ENCODE assay signal across 14 cellular contexts in the genomic region with DNA sequence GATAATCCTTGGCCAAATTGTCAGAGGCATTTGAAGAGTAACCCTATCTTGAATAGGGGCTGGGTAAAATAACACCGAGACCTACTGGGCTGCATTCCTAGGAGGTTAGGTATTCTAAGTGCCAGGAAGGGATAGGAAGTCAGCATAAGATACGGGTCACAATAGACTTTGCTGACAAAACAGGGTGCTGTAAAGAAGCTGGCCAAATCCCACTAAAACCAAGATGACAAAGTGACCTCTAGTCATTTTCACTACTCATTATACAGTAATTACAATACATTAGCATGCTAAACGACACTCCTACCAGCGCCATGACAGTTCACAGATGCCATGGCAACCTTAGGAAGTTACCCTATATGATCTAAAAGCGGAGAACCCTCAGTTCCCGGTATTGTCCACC. TPM values are rescaled to one million over a fixed set of nuclear protein-coding genes. Genes with fewer than 3 reads are reported as not detected.
DNase-seq lines count a peak whose midpoint lies in the region; ATAC-seq, FAIRE-seq and TF ChIP-seq lines count a peak whose summit lies in the region.
"Had no signal": no experiment of that assay in that cellular context is flagged by ENCODE, and none has a peak within 500 bp of the region (broad histone marks: within the 10 kb centered on the region; RNA-seq: fewer than 3 reads in every experiment).

No MANE protein-coding gene starts in this region.

- H3K4me1 ChIP-seq in astrocyte (ENCODE audit: insufficient read depth, low read length): peaks cover 16% of the 10 kb centered on the region
- H3K4me1 ChIP-seq in psoas muscle: peaks cover 23% of the 10 kb centered on the region

- H3K9me3 Mint-ChIP-seq in activated naive CD8-positive, alpha-beta T cell (ENCODE audit: low read depth): no peaks in the 10 kb centered on the region
- H3K9me3 Mint-ChIP-seq in activated naive CD8-positive, alpha-beta T cell treated with anti-CD3 and anti-CD28 coated beads, Interleukin-2, amount 50 U/mL, for 24 hours: peaks cover 3% of the 10 kb centered on the region
- H3K9me3 Mint-ChIP-seq in astrocyte (ENCODE audit: unreplicated experiment) (no peaks in the 10 kb centered on the region), immature natural killer cell (no peaks in the 10 kb centered on the region), type B pancreatic cell (no peaks in the 10 kb centered on the region)
- H3K9me3 Mint-ChIP-seq in activated T-helper 1 cell treated with anti-CD3 and anti-CD28 coated beads, Interleukin-12 subunit alpha, Interleukin-12 subunit beta, Interleukin-2, Interleukin-4 antibody, amounts not matched to agents 30 ng/mL and 10 ng/mL and 1 ng/mL, durations not matched to agents 14 hours and 24 hours and 36 hours: peaks cover 5% of the 10 kb centered on the region
- H3K9me3 Mint-ChIP-seq: activated CD4-positive, alpha-beta memory T cell treated with anti-CD3 and anti-CD28 coated beads for 36 hours; stimulated activated naive B cell treated with anti-CD40 and anti-IgM and Interleukin-4, amounts not matched to agents 10 μg/mL and 1 μg/mL and 100 μg/mL, for 72 hours had no signal

- peaks cover 21% of the 10 kb centered on the region for H4K20me1 ChIP-seq in astrocyte (ENCODE audit: insufficient read depth, low read length)

- no peak for ATAC-seq in activated naive CD8-positive, alpha-beta T cell treated with anti-CD3 and anti-CD28 coated beads, Interleukin-2, amount 50 U/mL, for 24 hours
- ATAC-seq in psoas muscle: no peak
- ATAC-seq: stimulated activated naive B cell treated with anti-CD40 and anti-IgM and Interleukin-4, amounts not matched to agents 10 μg/mL and 1 μg/mL and 100 μg/mL, for 72 hours had no signal

- no peak overlapping the region for H3K27ac Mint-ChIP-seq in activated naive CD8-positive, alpha-beta T cell
- H3K27ac Mint-ChIP-seq in activated naive CD8-positive, alpha-beta T cell treated with anti-CD3 and anti-CD28 coated beads, Interleukin-2, amount 50 U/mL, for 24 hours: no peak overlapping the region
- H3K27ac Mint-ChIP-seq in astrocyte (ENCODE audit: unreplicated experiment) (peak overlapping the region; percentile 95), immature natural killer cell (peak overlapping the region in 1 of 6 donors; percentile 93), type B pancreatic cell (peak overlapping the region; percentile 98)
- no peak overlapping the region for H3K27ac Mint-ChIP-seq in activated T-helper 1 cell treated with anti-CD3 and anti-CD28 coated beads, Interleukin-12 subunit alpha, Interleukin-12 subunit beta, Interleukin-2, Interleukin-4 antibody, amounts not matched to agents 30 ng/mL and 10 ng/mL and 1 ng/mL, durations not matched to agents 14 hours and 24 hours and 36 hours

- H3K4me2 ChIP-seq in astrocyte (ENCODE audit: low read length): peak overlapping the region; percentile 85

- DNase-seq in activated naive CD8-positive, alpha-beta T cell treated with anti-CD3 and anti-CD28 coated beads, Interleukin-2, amount 50 U/mL, for 24 hours: no peak
- DNase-seq in astrocyte (ENCODE audit: low read depth) (peak; percentile 21), immature natural killer cell (no peak), type B pancreatic cell (ENCODE audit: extremely low spot score, unreplicated experiment) (no peak), psoas muscle (no peak), DMS153 treated with DMSO at 0.1 percent for 48 hours (lab: John Stamatoyannopoulos, UW; ENCODE audit: unreplicated experiment) (no peak)
- DNase-seq in activated T-helper 1 cell treated with anti-CD3 and anti-CD28 coated beads, Interleukin-12 subunit alpha, Interleukin-12 subunit beta, Interleukin-2, Interleukin-4 antibody, amounts not matched to agents 30 ng/mL and 10 ng/mL and 1 ng/mL, durations not matched to agents 14 hours and 24 hours and 36 hours (ENCODE audit: low spot score): no peak
- DNase-seq: activated CD4-positive, alpha-beta memory T cell treated with anti-CD3 and anti-CD28 coated beads for 36 hours; amniotic stem cell; NCI-H2171; stimulated activated CD4-positive, alpha-beta T cell treated with anti-CD3 and anti-CD28 coated beads, Interleukin-15, amount 100 ng/mL, for 24 hours; stimulated activated naive B cell treated with anti-CD40 and anti-IgM and Interleukin-4, amounts not matched to agents 10 μg/mL and 1 μg/mL and 100 μg/mL, for 72 hours had no signal

- H3K36me3 ChIP-seq in astrocyte (ENCODE audit: insufficient read depth, low read length) (peaks cover 7% of the 10 kb centered on the region), psoas muscle (ENCODE audit: insufficient read depth in 1 of 2, low read depth in 1 of 2) (no peaks in the 10 kb centered on the region)

- no peak for FAIRE-seq in astrocyte (lab: Jason Lieb, UNC)

- no peaks in the 10 kb centered on the region for H3K9me3 ChIP-seq in astrocyte (ENCODE audit: insufficient read depth, low read depth, low read length)
- H3K9me3 ChIP-seq in psoas muscle: no peaks in the 10 kb centered on the region
- H3K9me3 ChIP-seq: SJSA1 had no signal

- H3K4me1 Mint-ChIP-seq in activated naive CD8-positive, alpha-beta T cell (ENCODE audit: low read depth): peaks cover 30% of the 10 kb centered on the region
- peaks cover 30% of the 10 kb centered on the region for H3K4me1 Mint-ChIP-seq in activated naive CD8-positive, alpha-beta T cell treated with anti-CD3 and anti-CD28 coated beads, Interleukin-2, amount 50 U/mL, for 24 hours
- H3K4me1 Mint-ChIP-seq in astrocyte (ENCODE audit: low read depth, unreplicated experiment): peaks cover 28% of the 10 kb centered on the region
- peaks cover 29 to 39% of the 10 kb centered on the region in 2 donors for H3K4me1 Mint-ChIP-seq in immature natural killer cell
- peaks cover 35% of the 10 kb centered on the region for H3K4me1 Mint-ChIP-seq in type B pancreatic cell (ENCODE audit: unreplicated experiment)
- peaks cover 38% of the 10 kb centered on the region for H3K4me1 Mint-ChIP-seq in activated T-helper 1 cell treated with anti-CD3 and anti-CD28 coated beads, Interleukin-12 subunit alpha, Interleukin-12 subunit beta, Interleukin-2, Interleukin-4 antibody, amounts not matched to agents 30 ng/mL and 10 ng/mL and 1 ng/mL, durations not matched to agents 14 hours and 24 hours and 36 hours (ENCODE audit: low read depth)

- no peaks in the 10 kb centered on the region for H3K27me3 ChIP-seq in astrocyte (ENCODE audit: insufficient read depth, low read length)
- no peaks in the 10 kb centered on the region for H3K27me3 ChIP-seq in psoas muscle (ENCODE audit: insufficient read depth in 3 of 3, low read length in 2 of 3)
- H3K27me3 ChIP-seq: SJSA1 had no signal

- WGBS in psoas muscle, 3 donors: 66 to 73% (median 72%) methylated on average over 6 of the region's 6 CpGs

- H2AFZ ChIP-seq in astrocyte (ENCODE audit: low read depth, low read length): peak overlapping the region; percentile 45

- intact Hi-C loops in psoas muscle (cut with DNase I): loop anchor here in 1 of 2 donors (5.0 kb wide), 1 partner anchor 36 kb away; the partner anchor contains the start of genes C11orf71 and RBM7
- intact Hi-C loops in activated T-helper 1 cell treated with anti-CD3 and anti-CD28 coated beads, Interleukin-12 subunit alpha, Interleukin-12 subunit beta, Interleukin-2, Interleukin-4 antibody, amounts not matched to agents 30 ng/mL and 10 ng/mL and 1 ng/mL, durations not matched to agents 14 hours and 24 hours and 36 hours (cut with micrococcal nuclease): loop anchor here (2.0 to 10.0 kb wide), 2 partner anchors 196 to 562 kb away; no protein-coding TSS in a partner anchor

- no peak overlapping the region for H3K9ac ChIP-seq in astrocyte (ENCODE audit: low read length)

- H3K36me3 Mint-ChIP-seq in activated naive CD8-positive, alpha-beta T cell: peaks cover 3% of the 10 kb centered on the region
- peaks cover 21% of the 10 kb centered on the region for H3K36me3 Mint-ChIP-seq in activated naive CD8-positive, alpha-beta T cell treated with anti-CD3 and anti-CD28 coated beads, Interleukin-2, amount 50 U/mL, for 24 hours (ENCODE audit: low read depth)
- H3K36me3 Mint-ChIP-seq in astrocyte (ENCODE audit: low read depth, unreplicated experiment) (peaks cover 9% of the 10 kb centered on the region), immature natural killer cell (peaks cover 0 to under 1% (median 0%) of the 10 kb centered on the region in 3 donors), type B pancreatic cell (peaks cover 8% of the 10 kb centered on the region)
- H3K36me3 Mint-ChIP-seq in activated T-helper 1 cell treated with anti-CD3 and anti-CD28 coated beads, Interleukin-12 subunit alpha, Interleukin-12 subunit beta, Interleukin-2, Interleukin-4 antibody, amounts not matched to agents 30 ng/mL and 10 ng/mL and 1 ng/mL, durations not matched to agents 14 hours and 24 hours and 36 hours (ENCODE audit: low read depth): peaks cover 23% of the 10 kb centered on the region

- peak overlapping the region; percentile 98 for H3K4me3 Mint-ChIP-seq in activated naive CD8-positive, alpha-beta T cell
- H3K4me3 Mint-ChIP-seq in activated naive CD8-positive, alpha-beta T cell treated with anti-CD3 and anti-CD28 coated beads, Interleukin-2, amount 50 U/mL, for 24 hours: no peak overlapping the region
- H3K4me3 Mint-ChIP-seq in astrocyte (ENCODE audit: unreplicated experiment) (peak overlapping the region; percentile 96), immature natural killer cell (peak overlapping the region in 3 of 5 donors; percentile 90 to 97 (median 97)), type B pancreatic cell (peak overlapping the region; percentile 90)
- no peak overlapping the region for H3K4me3 Mint-ChIP-seq in activated T-helper 1 cell treated with anti-CD3 and anti-CD28 coated beads, Interleukin-12 subunit alpha, Interleukin-12 subunit beta, Interleukin-2, Interleukin-4 antibody, amounts not matched to agents 30 ng/mL and 10 ng/mL and 1 ng/mL, durations not matched to agents 14 hours and 24 hours and 36 hours

- no peak for TF ChIP-seq CTCF in astrocyte (IDR thresholded peaks at IDR 0.05; ENCODE audit: insufficient read depth, low read depth, low read length)
- TF ChIP-seq CTCF in type B pancreatic cell (conservative IDR thresholded peaks at IDR 0.05): no peak
- no peak for TF ChIP-seq CTCF in psoas muscle (IDR thresholded peaks at IDR 0.05)

- no peaks in the 10 kb centered on the region for H3K27me3 Mint-ChIP-seq in activated naive CD8-positive, alpha-beta T cell
- H3K27me3 Mint-ChIP-seq in activated naive CD8-positive, alpha-beta T cell treated with anti-CD3 and anti-CD28 coated beads, Interleukin-2, amount 50 U/mL, for 24 hours: peaks cover 3% of the 10 kb centered on the region
- H3K27me3 Mint-ChIP-seq in astrocyte (ENCODE audit: low read depth, unreplicated experiment) (no peaks in the 10 kb centered on the region), immature natural killer cell (ENCODE audit: low read depth in 3 of 3) (peaks cover 7 to 12% (median 10%) of the 10 kb centered on the region in 3 donors), type B pancreatic cell (no peaks in the 10 kb centered on the region)
- H3K27me3 Mint-ChIP-seq in activated T-helper 1 cell treated with anti-CD3 and anti-CD28 coated beads, Interleukin-12 subunit alpha, Interleukin-12 subunit beta, Interleukin-2, Interleukin-4 antibody, amounts not matched to agents 30 ng/mL and 10 ng/mL and 1 ng/mL, durations not matched to agents 14 hours and 24 hours and 36 hours (ENCODE audit: insufficient read depth): no peaks in the 10 kb centered on the region
- H3K27me3 Mint-ChIP-seq: activated CD4-positive, alpha-beta memory T cell treated with anti-CD3 and anti-CD28 coated beads for 36 hours; stimulated activated naive B cell treated with anti-CD40 and anti-IgM and Interleukin-4, amounts not matched to agents 10 μg/mL and 1 μg/mL and 100 μg/mL, for 72 hours had no signal

- H3K4me3 ChIP-seq in astrocyte (ENCODE audit: insufficient read depth, low read depth, low read length) (no peak overlapping the region), psoas muscle (no peak overlapping the region)

- H3K27ac ChIP-seq in astrocyte (ENCODE audit: low read depth, low read length): peak overlapping the region; percentile 94
- no peak overlapping the region for H3K27ac ChIP-seq in psoas muscle

- peaks cover 41% of the 10 kb centered on the region for H3K79me2 ChIP-seq in astrocyte (ENCODE audit: insufficient read depth, low read length)

RNA-seq across cellular contexts. Expression of gene REXO2, which starts 1.0 kb away (rescaled TPM):
- 179 and 181 TPM in 2 replicates for total RNA-seq in astrocyte
- polyA plus RNA-seq in immature natural killer cell: 10 to 100 TPM; 45.5 to 49.4 (median 45.9) TPM
- total RNA-seq in type B pancreatic cell (ENCODE audit: low replicate concordance): 84.9 and 166 TPM in 2 replicates
- 10 to 100 TPM; 44.1 to 77.4 (median 61.9) TPM for total RNA-seq in psoas muscle
- polyA plus RNA-seq in psoas muscle: 10 to 100 TPM; 57.4 to 67.8 (median 67.5) TPM
- total RNA-seq in activated T-helper 1 cell treated with anti-CD3 and anti-CD28 coated beads, Interleukin-12 subunit alpha, Interleukin-12 subunit beta, Interleukin-2, Interleukin-4 antibody, amounts not matched to agents 30 ng/mL and 10 ng/mL and 1 ng/mL, durations not matched to agents 14 hours and 24 hours and 36 hours: 109 and 111 TPM in 2 replicates

RNA-seq across cellular contexts. Expression of gene RBM7, which starts 37.8 kb away (rescaled TPM):
- total RNA-seq in astrocyte: 49.3 and 50.5 TPM in 2 replicates
- 10 to 100 TPM; 29.4 to 46.5 (median 30.2) TPM for polyA plus RNA-seq in immature natural killer cell
- total RNA-seq in type B pancreatic cell (ENCODE audit: low replicate concordance): 32.6 and 53.8 TPM in 2 replicates
- total RNA-seq in psoas muscle: 10 to 100 TPM in 3 of 4 donors, 1 to 10 TPM in 1; 9.1 to 24.1 (median 17.3) TPM
- polyA plus RNA-seq in psoas muscle: 10 to 100 TPM; 13.7 to 21.7 (median 18.5) TPM
- 34.4 and 38.8 TPM in 2 replicates for total RNA-seq in activated T-helper 1 cell treated with anti-CD3 and anti-CD28 coated beads, Interleukin-12 subunit alpha, Interleukin-12 subunit beta, Interleukin-2, Interleukin-4 antibody, amounts not matched to agents 30 ng/mL and 10 ng/mL and 1 ng/mL, durations not matched to agents 14 hours and 24 hours and 36 hours

RNA-seq across cellular contexts. Expression of gene C11orf71, which starts 38.0 kb away (rescaled TPM):
- total RNA-seq in astrocyte (2.2 and 2.9 TPM in 2 replicates), type B pancreatic cell (ENCODE audit: low replicate concordance) (11.8 and 15.5 TPM in 2 replicates), psoas muscle (10 to 100 TPM in 3 of 4 donors, 1 to 10 TPM in 1; 7.8 to 18.1 (median 11.5) TPM)
- polyA plus RNA-seq in immature natural killer cell (10 to 100 TPM; 10.8 to 14.6 (median 13.8) TPM), psoas muscle (10 to 100 TPM in 1 of 3 donors, 1 to 10 TPM in 2; 3.4 to 13.1 (median 5.0) TPM)
- 7.7 and 9.3 TPM in 2 replicates for total RNA-seq in activated T-helper 1 cell treated with anti-CD3 and anti-CD28 coated beads, Interleukin-12 subunit alpha, Interleukin-12 subunit beta, Interleukin-2, Interleukin-4 antibody, amounts not matched to agents 30 ng/mL and 10 ng/mL and 1 ng/mL, durations not matched to agents 14 hours and 24 hours and 36 hours

Comparison
In these comparisons a context has a peak if more than half of its experiments do, and no peak if none do; other contexts are left out.
1. H3K4me3 Mint-ChIP-seq: peak in activated naive CD8-positive, alpha-beta T cell (single experiment), astrocyte (single experiment), immature natural killer cell (3 of 5) and type B pancreatic cell (single experiment); none in activated naive CD8-positive, alpha-beta T cell treated with anti-CD3 and anti-CD28 coated beads, Interleukin-2, amount 50 U/mL, for 24 hours (single experiment) and activated T-helper 1 cell treated with anti-CD3 and anti-CD28 coated beads, Interleukin-12 subunit alpha, Interleukin-12 subunit beta, Interleukin-2, Interleukin-4 antibody, amounts not matched to agents 30 ng/mL and 10 ng/mL and 1 ng/mL, durations not matched to agents 14 hours and 24 hours and 36 hours (single experiment).
2. H3K27ac Mint-ChIP-seq: peak in astrocyte (single experiment) and type B pancreatic cell (single experiment); none in activated naive CD8-positive, alpha-beta T cell (single experiment), activated naive CD8-positive, alpha-beta T cell treated with anti-CD3 and anti-CD28 coated beads, Interleukin-2, amount 50 U/mL, for 24 hours (single experiment) and activated T-helper 1 cell treated with anti-CD3 and anti-CD28 coated beads, Interleukin-12 subunit alpha, Interleukin-12 subunit beta, Interleukin-2, Interleukin-4 antibody, amounts not matched to agents 30 ng/mL and 10 ng/mL and 1 ng/mL, durations not matched to agents 14 hours and 24 hours and 36 hours (single experiment).